In the genomic region with DNA sequence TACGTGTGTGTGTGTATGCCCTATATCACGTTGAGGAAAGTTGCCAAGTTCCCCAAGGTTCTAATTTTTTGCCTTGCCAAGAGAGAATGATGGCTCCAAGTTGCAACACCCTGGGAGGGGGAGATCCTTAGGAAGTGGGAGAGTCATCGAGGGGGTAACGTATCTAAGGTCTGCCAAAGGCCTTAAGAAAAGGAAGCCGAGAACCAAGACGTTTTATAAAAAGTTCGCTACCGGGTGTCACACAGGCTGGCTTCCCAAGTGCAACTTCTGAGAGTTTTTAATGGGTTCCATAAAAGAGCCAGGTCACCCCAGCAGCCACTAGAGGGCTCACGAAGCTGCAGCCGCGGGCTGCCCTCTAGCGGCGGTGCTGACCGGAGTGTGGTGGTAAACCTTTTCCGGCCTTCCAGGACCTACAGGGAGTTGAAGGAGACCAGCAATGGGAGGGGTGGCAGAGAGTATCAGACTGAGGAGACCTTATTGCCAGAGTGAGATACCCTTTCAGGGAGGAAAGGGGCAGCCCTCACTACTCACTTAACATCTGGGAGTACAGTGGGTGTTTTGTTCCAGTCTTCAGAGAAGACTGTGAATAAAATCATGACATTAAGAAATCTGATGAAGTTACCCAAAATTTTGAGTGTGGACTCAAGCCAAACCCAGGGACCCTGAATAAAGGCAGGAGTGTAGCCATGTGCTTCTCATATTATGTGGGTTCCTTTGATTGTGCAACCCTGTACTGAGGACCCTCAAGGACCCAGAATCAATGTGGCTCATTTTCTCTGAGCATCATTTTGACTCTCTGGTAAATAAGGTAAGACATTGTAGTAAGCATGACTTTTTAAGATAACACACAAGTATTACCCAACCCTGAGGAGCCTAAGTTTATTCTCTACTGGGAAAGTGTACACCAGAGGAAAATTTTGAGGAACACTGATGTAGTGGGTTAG, we compare ENCODE assay signal across 8 cellular contexts. TPM values are rescaled to one million over a fixed set of nuclear protein-coding genes. Genes with fewer than 3 reads are reported as not detected.
DNase-seq lines count a peak whose midpoint lies in the region; ATAC-seq, FAIRE-seq and TF ChIP-seq lines count a peak whose summit lies in the region.

No MANE protein-coding gene starts in this region.

- peaks cover 28% of the 10 kb centered on the region for H3K79me2 ChIP-seq in SU-DHL-6 (ENCODE audit: insufficient read depth, low read length)

- H3K9me2 ChIP-seq in SU-DHL-6 (replicated peaks; ENCODE audit: insufficient read depth, low read length), result no peaks in the 10 kb centered on the region

- H3K9me3 ChIP-seq in SU-DHL-6 (ENCODE audit: insufficient read depth, low read length), result no peaks in the 10 kb centered on the region
- no peaks in the 10 kb centered on the region for H3K9me3 ChIP-seq in left ventricle myocardium inferior (replicated peaks)
- no peaks in the 10 kb centered on the region for H3K9me3 ChIP-seq in vagina

- H3K36me3 ChIP-seq in SU-DHL-6 (ENCODE audit: low read length) (no peaks in the 10 kb centered on the region), left ventricle myocardium inferior (no peaks in the 10 kb centered on the region), vagina (no peaks in the 10 kb centered on the region)

- ATAC-seq in HG02798 (IDR thresholded peaks at IDR 0.05; ENCODE audit: poor library complexity, unreplicated experiment), result peak; percentile 64

- peak overlapping the region; percentile 74 for H3K9ac ChIP-seq in SU-DHL-6 (ENCODE audit: low read length)

- peak overlapping the region; percentile 64 for H2AFZ ChIP-seq in SU-DHL-6 (ENCODE audit: low read depth, low read length, severe bottlenecking)

- H3K4me1 ChIP-seq in left ventricle myocardium inferior (peaks cover 41% of the 10 kb centered on the region), vagina (peaks cover 27% of the 10 kb centered on the region)

- H3K4me3 ChIP-seq in SU-DHL-6 (ENCODE audit: insufficient read depth, low read length, poor library complexity, severe bottlenecking) (peak overlapping the region; percentile 59), left ventricle myocardium inferior (peak overlapping the region; percentile 83), vagina (peak overlapping the region; percentile 20 to 31)

- H3F3A ChIP-seq in SU-DHL-6 (ENCODE audit: insufficient read depth), result peaks cover 19% of the 10 kb centered on the region

- H4K20me1 ChIP-seq in SU-DHL-6 (ENCODE audit: low read depth, low read length), result peaks cover 7% of the 10 kb centered on the region; the same call in 1 of the 2 replicates

- TF ChIP-seq POLR2A in GM12892 (IDR thresholded peaks at IDR 0.05; ENCODE audit: low read depth, low read length) (peak; percentile 91), vagina (IDR thresholded peaks at IDR 0.05) (no peak)

- TF ChIP-seq CTCF in SU-DHL-6 (IDR thresholded peaks at IDR 0.05; ENCODE audit: insufficient read depth, low read length, poor library complexity, severe bottlenecking) (peak; percentile 100), left ventricle myocardium inferior (IDR thresholded peaks at IDR 0.05; ENCODE audit: borderline replicate concordance) (peak; percentile 100), vagina (IDR thresholded peaks at IDR 0.05) (peak; percentile 80 to 97 (median 96))

- H3K27ac ChIP-seq in SU-DHL-6 (ENCODE audit: low read depth, low read length) (peak overlapping the region; percentile 89), left ventricle myocardium inferior (replicated peaks) (peak overlapping the region; percentile 91), vagina (peak overlapping the region; percentile 34)

- peak overlapping the region; percentile 85 for H3K4me2 ChIP-seq in SU-DHL-6 (ENCODE audit: low read depth, low read length, poor library complexity, severe bottlenecking)

- peak; percentile 89 for FAIRE-seq in GM12892 (lab: Jason Lieb, UNC)

- no peaks in the 10 kb centered on the region for H3K27me3 ChIP-seq in SU-DHL-6 (ENCODE audit: low read length)
- H3K27me3 ChIP-seq in left ventricle myocardium inferior (ENCODE audit: low read depth), result no peaks in the 10 kb centered on the region
- H3K27me3 ChIP-seq in vagina, result no peaks in the 10 kb centered on the region

- DNase-seq in GM12892 (ENCODE audit: insufficient read length) (peak; percentile 41), NCI-H1417 treated with DMSO at 0.1 percent for 48 hours (lab: John Stamatoyannopoulos, UW) (peak; percentile 7), left ventricle myocardium inferior (peak; percentile 87), pulmonary artery endothelial cell (ENCODE audit: low read depth, low spot score) (peak; percentile 53), vagina (ENCODE audit: extremely low spot score in 2 of 2) (peak in 1 of 2 donors; percentile 87)
- DNase-seq in activated naive CD8-positive, alpha-beta T cell treated with anti-CD3 and anti-CD28 coated beads, Interleukin-2, amount 50 U/mL, for 16 hours (ENCODE audit: low read depth, low spot score), result peak; percentile 66

- intact Hi-C loops in left ventricle myocardium inferior (cut with micrococcal nuclease), result no loop called here
- intact Hi-C loops in vagina (cut with DNase I), result no loop called here

RNA-seq across cellular contexts. Expression of a gene that starts 2.5 kb away (rescaled TPM):
- polyA plus RNA-seq in GM12892 (2012; ENCODE audit: missing spikeins), result 9.4 TPM
- total RNA-seq in left ventricle myocardium inferior, result 8.9 TPM
- 4.2 and 4.9 TPM in 2 replicates for total RNA-seq in pulmonary artery endothelial cell
- total RNA-seq in vagina, result 15.5 TPM

Comparison
In these comparisons a context has a peak if more than half of its experiments do, and no peak if none do; other contexts are left out.
1. H3K27ac ChIP-seq: peak in every context shown above with its lines; median percentile 91 in left ventricle myocardium inferior; 89 in SU-DHL-6; 34 in vagina.
2. H3K4me3 ChIP-seq: peak in every context shown above with its lines; median percentile 83 in left ventricle myocardium inferior; 59 in SU-DHL-6; 26 in vagina.